ENCODE assay signal across 1 cellular context in the genomic region with DNA sequence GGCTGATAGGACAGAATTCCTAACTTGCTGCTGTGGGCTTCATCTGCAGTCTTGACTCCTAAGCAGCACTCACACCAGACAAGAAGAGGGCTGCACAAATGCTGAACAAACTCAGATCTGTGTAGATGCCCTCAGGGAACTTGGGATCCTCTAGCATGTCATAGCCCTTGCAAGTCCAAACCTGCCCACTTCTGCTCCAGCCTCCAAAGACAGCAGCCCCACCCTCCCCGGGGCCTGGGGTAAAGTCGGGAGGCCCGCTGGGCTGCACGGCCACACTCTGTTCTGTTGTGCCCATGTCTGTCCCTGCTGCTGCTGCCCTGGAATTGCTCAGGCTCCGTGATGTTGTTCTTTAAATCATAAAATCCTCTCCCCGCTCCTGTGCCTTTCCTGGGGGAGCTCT.
TF ChIP-seq lines count a peak whose summit lies in the region.

No MANE protein-coding gene starts in this region.

TF ChIP-seq in HEK293, 187 proteins besides CTCF, POLR2A, EP300 and RAD21 (continued from another document and continues in another):
- TF ChIP-seq ZNF426 (tag by site-specific recombination; IDR thresholded peaks at IDR 0.05) (no peak), ZNF302 (tag by site-specific recombination; IDR thresholded peaks at IDR 0.05; ENCODE audit: low read depth) (no peak), ZNF560 (tag by site-specific recombination; IDR thresholded peaks at IDR 0.05; ENCODE audit: borderline replicate concordance) (no peak), ZNF416 (tag by site-specific recombination; IDR thresholded peaks at IDR 0.05) (no peak), ZNF610 (tag by site-specific recombination; IDR thresholded peaks at IDR 0.05; ENCODE audit: borderline replicate concordance) (no peak), ZNF830 (tag by site-specific recombination; IDR thresholded peaks at IDR 0.05; ENCODE audit: low read depth) (no peak), ZNF623 (tag by site-specific recombination; IDR thresholded peaks at IDR 0.05) (no peak), ZNF473 (tag by site-specific recombination; IDR thresholded peaks at IDR 0.05) (no peak), SETDB1 (IDR thresholded peaks at IDR 0.05; ENCODE audit: insufficient read length, low read length) (no peak), ZNF561 (tag by site-specific recombination; IDR thresholded peaks at IDR 0.05; ENCODE audit: borderline replicate concordance) (no peak), ZBTB1 (tag by site-specific recombination; IDR thresholded peaks at IDR 0.05) (no peak), ZNF157 (tag by site-specific recombination; IDR thresholded peaks at IDR 0.05) (no peak), ZNF202 (tag by site-specific recombination; IDR thresholded peaks at IDR 0.05; ENCODE audit: borderline replicate concordance) (no peak), PRDM1 (tag by site-specific recombination; IDR thresholded peaks at IDR 0.05) (no peak), SP7 (tag by site-specific recombination; IDR thresholded peaks at IDR 0.05) (no peak), SCRT1 (tag by site-specific recombination; IDR thresholded peaks at IDR 0.05; ENCODE audit: borderline replicate concordance) (no peak), ZNF16 (tag by site-specific recombination; IDR thresholded peaks at IDR 0.05; ENCODE audit: low read depth) (no peak), ZNF549 (tag by site-specific recombination; IDR thresholded peaks at IDR 0.05) (no peak), ZNF404 (tag by site-specific recombination; IDR thresholded peaks at IDR 0.05) (no peak), TRIM28 (IDR thresholded peaks at IDR 0.05; ENCODE audit: borderline replicate concordance, low read length) (peak; percentile 96), MZF1 (tag by site-specific recombination; IDR thresholded peaks at IDR 0.05; ENCODE audit: borderline replicate concordance) (no peak), ZNF501 (tag by site-specific recombination; IDR thresholded peaks at IDR 0.05) (no peak), ZBTB20 (tag by site-specific recombination; IDR thresholded peaks at IDR 0.05) (no peak), KLF10 (tag by site-specific recombination; IDR thresholded peaks at IDR 0.05) (no peak), ZNF558 (tag by site-specific recombination; IDR thresholded peaks at IDR 0.05) (no peak), SP2 (tag by site-specific recombination; IDR thresholded peaks at IDR 0.05) (no peak), ZNF354C (tag by site-specific recombination; IDR thresholded peaks at IDR 0.05; ENCODE audit: borderline replicate concordance, low read depth) (no peak), ZFP37 (tag by site-specific recombination; IDR thresholded peaks at IDR 0.05) (no peak), ZXDB (tag by site-specific recombination; IDR thresholded peaks at IDR 0.05) (no peak), ZNF600 (tag by site-specific recombination; IDR thresholded peaks at IDR 0.05) (peak; percentile 41; the same call in 1 of the 2 replicates), ZSCAN23 (tag by site-specific recombination; IDR thresholded peaks at IDR 0.05) (no peak), ZFP3 (tag by site-specific recombination; IDR thresholded peaks at IDR 0.05; ENCODE audit: low read depth) (no peak), ZNF211 (tag by site-specific recombination; IDR thresholded peaks at IDR 0.05; ENCODE audit: low read depth) (no peak), ZNF311 (tag by site-specific recombination; IDR thresholded peaks at IDR 0.05; ENCODE audit: borderline replicate concordance) (no peak), ZNF785 (tag by site-specific recombination; IDR thresholded peaks at IDR 0.05) (no peak), ZNF664 (tag by site-specific recombination; IDR thresholded peaks at IDR 0.05) (no peak), ZNF747 (tag by site-specific recombination; IDR thresholded peaks at IDR 0.05) (no peak), KLF9 (tag by site-specific recombination; IDR thresholded peaks at IDR 0.05; ENCODE audit: low read depth) (0 out of 2 replicates have a peak, but pooled peaks have one; percentile 12), ZNF248 (tag by site-specific recombination; IDR thresholded peaks at IDR 0.05) (no peak)
- TF ChIP-seq, protein P1, sequence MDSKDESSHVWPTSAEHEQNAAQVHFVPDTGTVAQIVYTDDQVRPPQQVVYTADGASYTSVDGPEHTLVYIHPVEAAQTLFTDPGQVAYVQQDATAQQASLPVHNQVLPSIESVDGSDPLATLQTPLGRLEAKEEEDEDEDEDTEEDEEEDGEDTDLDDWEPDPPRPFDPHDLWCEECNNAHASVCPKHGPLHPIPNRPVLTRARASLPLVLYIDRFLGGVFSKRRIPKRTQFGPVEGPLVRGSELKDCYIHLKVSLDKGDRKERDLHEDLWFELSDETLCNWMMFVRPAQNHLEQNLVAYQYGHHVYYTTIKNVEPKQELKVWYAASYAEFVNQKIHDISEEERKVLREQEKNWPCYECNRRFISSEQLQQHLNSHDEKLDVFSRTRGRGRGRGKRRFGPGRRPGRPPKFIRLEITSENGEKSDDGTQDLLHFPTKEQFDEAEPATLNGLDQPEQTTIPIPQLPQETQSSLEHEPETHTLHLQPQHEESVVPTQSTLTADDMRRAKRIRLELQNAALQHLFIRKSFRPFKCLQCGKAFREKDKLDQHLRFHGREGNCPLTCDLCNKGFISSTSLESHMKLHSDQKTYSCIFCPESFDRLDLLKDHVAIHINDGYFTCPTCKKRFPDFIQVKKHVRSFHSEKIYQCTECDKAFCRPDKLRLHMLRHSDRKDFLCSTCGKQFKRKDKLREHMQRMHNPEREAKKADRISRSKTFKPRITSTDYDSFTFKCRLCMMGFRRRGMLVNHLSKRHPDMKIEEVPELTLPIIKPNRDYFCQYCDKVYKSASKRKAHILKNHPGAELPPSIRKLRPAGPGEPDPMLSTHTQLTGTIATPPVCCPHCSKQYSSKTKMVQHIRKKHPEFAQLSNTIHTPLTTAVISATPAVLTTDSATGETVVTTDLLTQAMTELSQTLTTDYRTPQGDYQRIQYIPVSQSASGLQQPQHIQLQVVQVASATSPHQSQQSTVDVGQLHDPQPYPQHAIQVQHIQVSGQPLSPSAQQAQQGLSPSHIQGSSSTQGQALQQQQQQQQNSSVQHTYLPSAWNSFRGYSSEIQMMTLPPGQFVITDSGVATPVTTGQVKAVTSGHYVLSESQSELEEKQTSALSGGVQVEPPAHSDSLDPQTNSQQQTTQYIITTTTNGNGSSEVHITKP (tag by site-specific recombination; IDR thresholded peaks at IDR 0.05): peak; percentile 98
- TF ChIP-seq, protein P2, sequence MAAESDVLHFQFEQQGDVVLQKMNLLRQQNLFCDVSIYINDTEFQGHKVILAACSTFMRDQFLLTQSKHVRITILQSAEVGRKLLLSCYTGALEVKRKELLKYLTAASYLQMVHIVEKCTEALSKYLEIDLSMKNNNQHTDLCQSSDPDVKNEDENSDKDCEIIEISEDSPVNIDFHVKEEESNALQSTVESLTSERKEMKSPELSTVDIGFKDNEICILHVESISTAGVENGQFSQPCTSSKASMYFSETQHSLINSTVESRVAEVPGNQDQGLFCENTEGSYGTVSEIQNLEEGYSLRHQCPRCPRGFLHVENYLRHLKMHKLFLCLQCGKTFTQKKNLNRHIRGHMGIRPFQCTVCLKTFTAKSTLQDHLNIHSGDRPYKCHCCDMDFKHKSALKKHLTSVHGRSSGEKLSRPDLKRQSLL (tag by site-specific recombination; IDR thresholded peaks at IDR 0.05): no peak
- TF ChIP-seq, protein P3, sequence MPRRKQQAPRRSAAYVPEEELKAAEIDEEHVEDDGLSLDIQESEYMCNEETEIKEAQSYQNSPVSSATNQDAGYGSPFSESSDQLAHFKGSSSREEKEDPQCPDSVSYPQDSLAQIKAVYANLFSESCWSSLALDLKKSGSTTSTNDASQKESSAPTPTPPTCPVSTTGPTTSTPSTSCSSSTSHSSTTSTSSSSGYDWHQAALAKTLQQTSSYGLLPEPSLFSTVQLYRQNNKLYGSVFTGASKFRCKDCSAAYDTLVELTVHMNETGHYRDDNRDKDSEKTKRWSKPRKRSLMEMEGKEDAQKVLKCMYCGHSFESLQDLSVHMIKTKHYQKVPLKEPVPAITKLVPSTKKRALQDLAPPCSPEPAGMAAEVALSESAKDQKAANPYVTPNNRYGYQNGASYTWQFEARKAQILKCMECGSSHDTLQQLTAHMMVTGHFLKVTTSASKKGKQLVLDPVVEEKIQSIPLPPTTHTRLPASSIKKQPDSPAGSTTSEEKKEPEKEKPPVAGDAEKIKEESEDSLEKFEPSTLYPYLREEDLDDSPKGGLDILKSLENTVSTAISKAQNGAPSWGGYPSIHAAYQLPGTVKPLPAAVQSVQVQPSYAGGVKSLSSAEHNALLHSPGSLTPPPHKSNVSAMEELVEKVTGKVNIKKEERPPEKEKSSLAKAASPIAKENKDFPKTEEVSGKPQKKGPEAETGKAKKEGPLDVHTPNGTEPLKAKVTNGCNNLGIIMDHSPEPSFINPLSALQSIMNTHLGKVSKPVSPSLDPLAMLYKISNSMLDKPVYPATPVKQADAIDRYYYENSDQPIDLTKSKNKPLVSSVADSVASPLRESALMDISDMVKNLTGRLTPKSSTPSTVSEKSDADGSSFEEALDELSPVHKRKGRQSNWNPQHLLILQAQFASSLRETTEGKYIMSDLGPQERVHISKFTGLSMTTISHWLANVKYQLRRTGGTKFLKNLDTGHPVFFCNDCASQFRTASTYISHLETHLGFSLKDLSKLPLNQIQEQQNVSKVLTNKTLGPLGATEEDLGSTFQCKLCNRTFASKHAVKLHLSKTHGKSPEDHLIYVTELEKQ (tag by site-specific recombination; IDR thresholded peaks at IDR 0.05; ENCODE audit: borderline replicate concordance): no peak
- TF ChIP-seq, protein P4, sequence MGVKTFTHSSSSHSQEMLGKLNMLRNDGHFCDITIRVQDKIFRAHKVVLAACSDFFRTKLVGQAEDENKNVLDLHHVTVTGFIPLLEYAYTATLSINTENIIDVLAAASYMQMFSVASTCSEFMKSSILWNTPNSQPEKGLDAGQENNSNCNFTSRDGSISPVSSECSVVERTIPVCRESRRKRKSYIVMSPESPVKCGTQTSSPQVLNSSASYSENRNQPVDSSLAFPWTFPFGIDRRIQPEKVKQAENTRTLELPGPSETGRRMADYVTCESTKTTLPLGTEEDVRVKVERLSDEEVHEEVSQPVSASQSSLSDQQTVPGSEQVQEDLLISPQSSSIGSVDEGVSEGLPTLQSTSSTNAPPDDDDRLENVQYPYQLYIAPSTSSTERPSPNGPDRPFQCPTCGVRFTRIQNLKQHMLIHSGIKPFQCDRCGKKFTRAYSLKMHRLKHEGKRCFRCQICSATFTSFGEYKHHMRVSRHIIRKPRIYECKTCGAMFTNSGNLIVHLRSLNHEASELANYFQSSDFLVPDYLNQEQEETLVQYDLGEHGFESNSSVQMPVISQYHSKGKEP (tag by site-specific recombination; IDR thresholded peaks at IDR 0.05): no peak
- TF ChIP-seq, protein P5, sequence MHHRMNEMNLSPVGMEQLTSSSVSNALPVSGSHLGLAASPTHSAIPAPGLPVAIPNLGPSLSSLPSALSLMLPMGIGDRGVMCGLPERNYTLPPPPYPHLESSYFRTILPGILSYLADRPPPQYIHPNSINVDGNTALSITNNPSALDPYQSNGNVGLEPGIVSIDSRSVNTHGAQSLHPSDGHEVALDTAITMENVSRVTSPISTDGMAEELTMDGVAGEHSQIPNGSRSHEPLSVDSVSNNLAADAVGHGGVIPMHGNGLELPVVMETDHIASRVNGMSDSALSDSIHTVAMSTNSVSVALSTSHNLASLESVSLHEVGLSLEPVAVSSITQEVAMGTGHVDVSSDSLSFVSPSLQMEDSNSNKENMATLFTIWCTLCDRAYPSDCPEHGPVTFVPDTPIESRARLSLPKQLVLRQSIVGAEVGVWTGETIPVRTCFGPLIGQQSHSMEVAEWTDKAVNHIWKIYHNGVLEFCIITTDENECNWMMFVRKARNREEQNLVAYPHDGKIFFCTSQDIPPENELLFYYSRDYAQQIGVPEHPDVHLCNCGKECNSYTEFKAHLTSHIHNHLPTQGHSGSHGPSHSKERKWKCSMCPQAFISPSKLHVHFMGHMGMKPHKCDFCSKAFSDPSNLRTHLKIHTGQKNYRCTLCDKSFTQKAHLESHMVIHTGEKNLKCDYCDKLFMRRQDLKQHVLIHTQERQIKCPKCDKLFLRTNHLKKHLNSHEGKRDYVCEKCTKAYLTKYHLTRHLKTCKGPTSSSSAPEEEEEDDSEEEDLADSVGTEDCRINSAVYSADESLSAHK (tag by site-specific recombination; IDR thresholded peaks at IDR 0.05): no peak
- TF ChIP-seq, protein P6, sequence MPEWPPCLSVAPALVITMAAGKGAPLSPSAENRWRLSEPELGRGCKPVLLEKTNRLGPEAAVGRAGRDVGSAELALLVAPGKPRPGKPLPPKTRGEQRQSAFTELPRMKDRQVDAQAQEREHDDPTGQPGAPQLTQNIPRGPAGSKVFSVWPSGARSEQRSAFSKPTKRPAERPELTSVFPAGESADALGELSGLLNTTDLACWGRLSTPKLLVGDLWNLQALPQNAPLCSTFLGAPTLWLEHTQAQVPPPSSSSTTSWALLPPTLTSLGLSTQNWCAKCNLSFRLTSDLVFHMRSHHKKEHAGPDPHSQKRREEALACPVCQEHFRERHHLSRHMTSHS (tag by site-specific recombination; IDR thresholded peaks at IDR 0.05): no peak
- TF ChIP-seq, protein P7, sequence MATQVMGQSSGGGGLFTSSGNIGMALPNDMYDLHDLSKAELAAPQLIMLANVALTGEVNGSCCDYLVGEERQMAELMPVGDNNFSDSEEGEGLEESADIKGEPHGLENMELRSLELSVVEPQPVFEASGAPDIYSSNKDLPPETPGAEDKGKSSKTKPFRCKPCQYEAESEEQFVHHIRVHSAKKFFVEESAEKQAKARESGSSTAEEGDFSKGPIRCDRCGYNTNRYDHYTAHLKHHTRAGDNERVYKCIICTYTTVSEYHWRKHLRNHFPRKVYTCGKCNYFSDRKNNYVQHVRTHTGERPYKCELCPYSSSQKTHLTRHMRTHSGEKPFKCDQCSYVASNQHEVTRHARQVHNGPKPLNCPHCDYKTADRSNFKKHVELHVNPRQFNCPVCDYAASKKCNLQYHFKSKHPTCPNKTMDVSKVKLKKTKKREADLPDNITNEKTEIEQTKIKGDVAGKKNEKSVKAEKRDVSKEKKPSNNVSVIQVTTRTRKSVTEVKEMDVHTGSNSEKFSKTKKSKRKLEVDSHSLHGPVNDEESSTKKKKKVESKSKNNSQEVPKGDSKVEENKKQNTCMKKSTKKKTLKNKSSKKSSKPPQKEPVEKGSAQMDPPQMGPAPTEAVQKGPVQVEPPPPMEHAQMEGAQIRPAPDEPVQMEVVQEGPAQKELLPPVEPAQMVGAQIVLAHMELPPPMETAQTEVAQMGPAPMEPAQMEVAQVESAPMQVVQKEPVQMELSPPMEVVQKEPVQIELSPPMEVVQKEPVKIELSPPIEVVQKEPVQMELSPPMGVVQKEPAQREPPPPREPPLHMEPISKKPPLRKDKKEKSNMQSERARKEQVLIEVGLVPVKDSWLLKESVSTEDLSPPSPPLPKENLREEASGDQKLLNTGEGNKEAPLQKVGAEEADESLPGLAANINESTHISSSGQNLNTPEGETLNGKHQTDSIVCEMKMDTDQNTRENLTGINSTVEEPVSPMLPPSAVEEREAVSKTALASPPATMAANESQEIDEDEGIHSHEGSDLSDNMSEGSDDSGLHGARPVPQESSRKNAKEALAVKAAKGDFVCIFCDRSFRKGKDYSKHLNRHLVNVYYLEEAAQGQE (tag by site-specific recombination; IDR thresholded peaks at IDR 0.05): no peak
- TF ChIP-seq, protein P8, sequence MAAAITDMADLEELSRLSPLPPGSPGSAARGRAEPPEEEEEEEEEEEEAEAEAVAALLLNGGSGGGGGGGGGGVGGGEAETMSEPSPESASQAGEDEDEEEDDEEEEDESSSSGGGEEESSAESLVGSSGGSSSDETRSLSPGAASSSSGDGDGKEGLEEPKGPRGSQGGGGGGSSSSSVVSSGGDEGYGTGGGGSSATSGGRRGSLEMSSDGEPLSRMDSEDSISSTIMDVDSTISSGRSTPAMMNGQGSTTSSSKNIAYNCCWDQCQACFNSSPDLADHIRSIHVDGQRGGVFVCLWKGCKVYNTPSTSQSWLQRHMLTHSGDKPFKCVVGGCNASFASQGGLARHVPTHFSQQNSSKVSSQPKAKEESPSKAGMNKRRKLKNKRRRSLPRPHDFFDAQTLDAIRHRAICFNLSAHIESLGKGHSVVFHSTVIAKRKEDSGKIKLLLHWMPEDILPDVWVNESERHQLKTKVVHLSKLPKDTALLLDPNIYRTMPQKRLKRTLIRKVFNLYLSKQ (tag by site-specific recombination; IDR thresholded peaks at IDR 0.05; ENCODE audit: borderline replicate concordance): no peak
